In the genomic region with DNA sequence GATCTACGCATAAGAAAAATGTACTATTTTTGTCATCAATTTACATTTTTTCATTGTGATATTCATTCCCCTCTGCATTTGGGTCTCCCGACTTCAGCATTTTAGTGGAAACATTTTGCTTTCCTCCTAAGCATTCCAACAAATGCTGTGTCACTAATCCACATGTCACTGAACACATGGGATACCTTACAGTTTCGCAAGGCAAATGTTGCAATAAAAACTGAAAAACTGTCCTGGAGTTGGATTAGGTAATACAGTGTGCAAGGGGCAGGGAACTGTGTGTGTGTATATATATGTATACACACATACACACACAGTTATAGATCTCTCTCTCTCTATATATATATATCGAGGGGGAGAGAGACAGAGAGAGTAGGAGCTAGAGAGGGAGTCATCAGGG, we compare ENCODE assay signal across 20 cellular contexts.
DNase-seq lines count a peak whose midpoint lies in the region; ATAC-seq lines count a peak whose summit lies in the region.
"Had no signal": no experiment of that assay in that cellular context is flagged by ENCODE, and none has a peak within 500 bp of the region (broad histone marks: within the 10 kb centered on the region; RNA-seq: fewer than 3 reads in every experiment).

No MANE protein-coding gene starts in this region.

- no peaks in the 10 kb centered on the region for H3K27me3 ChIP-seq in GM23248 (replicated peaks; ENCODE audit: insufficient read depth)
- H3K27me3 ChIP-seq: BLaER1 had no signal

- H3K4me3 ChIP-seq in GM23248 (no peak overlapping the region), skeletal muscle cell (ENCODE audit: low read depth, low read length) (no peak overlapping the region)
- H3K4me3 ChIP-seq: BLaER1, skin epidermis had no signal

- H4K20me1 ChIP-seq in GM23248 (ENCODE audit: insufficient read depth) = no peaks in the 10 kb centered on the region

- no peaks in the 10 kb centered on the region for H3K9me3 ChIP-seq in GM23248 (ENCODE audit: low read depth)

- H2AFZ ChIP-seq in GM23248 = no peak overlapping the region
- H2AFZ ChIP-seq: parathyroid adenoma had no signal

- 88% methylated on average over 4 of the region's 4 CpGs for WGBS in GM23248 (ENCODE audit: low coverage in 1 of 2, low lambda C conversion rate in 2 of 2, missing lambda C conversion rate in 2 of 2), 2 experiments

- no peaks in the 10 kb centered on the region for H3K36me3 ChIP-seq in GM23248 (ENCODE audit: low read depth)

- peak; percentile 43 for DNase-seq in GM23248
- DNase-seq in OCI-M1 (lab: John Stamatoyannopoulos, UW) = peak; percentile 19
- DNase-seq in fibroblast of gingiva (ENCODE audit: low read depth) = peak; percentile 70
- DNase-seq in skeletal muscle cell (ENCODE audit: low read depth) = peak; percentile 48
- no peak for DNase-seq in cardiac septum (ENCODE audit: low spot score)
- DNase-seq in NCI-H1694 treated with DMSO at 0.1 percent for 48 hours (lab: John Stamatoyannopoulos, UW) = no peak
- DNase-seq: activated CD4-positive, alpha-beta T cell treated with anti-CD3 and anti-CD28 coated beads, Interleukin-2, amount 10 ng/mL, durations not matched to agents 7 days and 5 days; activated gamma-delta T cell treated with Interleukin-2 at 50 U/mL for 16 hours; amygdala; Kasumi-1; mammary epithelial cell; naive thymus-derived CD4-positive, alpha-beta T cell; NCI-H1436 treated with DMSO at 0.1 percent for 48 hours; RPMI8226; stimulated activated CD4-positive, alpha-beta T cell treated with anti-CD3 and anti-CD28 coated beads, Interleukin-4, amount 100 ng/mL, for 24 hours; SW 1271 had no signal

- H3K4me1 ChIP-seq in GM23248 (ENCODE audit: insufficient read depth) = peaks cover 13% of the 10 kb centered on the region

- H3F3A ChIP-seq in GM23248 (ENCODE audit: insufficient read depth) = peaks cover 18% of the 10 kb centered on the region

- no peaks in the 10 kb centered on the region for H3K79me2 ChIP-seq in GM23248 (ENCODE audit: insufficient read depth)
- H3K79me2 ChIP-seq: parathyroid adenoma had no signal

- no peak overlapping the region for H3K27ac ChIP-seq in GM23248
- H3K27ac ChIP-seq: BLaER1, parathyroid adenoma, skin epidermis had no signal

- in situ Hi-C loops in GM23248 (cut with MboI) = no loop called here

- no peak overlapping the region for H3K4me2 ChIP-seq in GM23248 (ENCODE audit: unreplicated experiment)

- H3K9me2 ChIP-seq in GM23248 (ENCODE audit: insufficient read depth) = no peaks in the 10 kb centered on the region

- intact Hi-C loops in cardiac septum (cut with DNase I) = no loop called here

- ATAC-seq in GM21737 (IDR thresholded peaks at IDR 0.05; ENCODE audit: unreplicated experiment) = no peak
- ATAC-seq: naive thymus-derived CD4-positive, alpha-beta T cell had no signal

- no peak overlapping the region for H3K9ac ChIP-seq in GM23248
- H3K9ac ChIP-seq: BLaER1, parathyroid adenoma had no signal

Comparison
In these comparisons a context has a peak if more than half of its experiments do, and no peak if none do; other contexts are left out.
1. DNase-seq: peak in GM23248 (single experiment), OCI-M1 (single experiment), fibroblast of gingiva (single experiment) and skeletal muscle cell (single experiment); none in cardiac septum (single experiment) and NCI-H1694 treated with DMSO at 0.1 percent for 48 hours (single experiment).